Comparison of ENCODE assay signal across 1 cellular context in the genomic region with DNA sequence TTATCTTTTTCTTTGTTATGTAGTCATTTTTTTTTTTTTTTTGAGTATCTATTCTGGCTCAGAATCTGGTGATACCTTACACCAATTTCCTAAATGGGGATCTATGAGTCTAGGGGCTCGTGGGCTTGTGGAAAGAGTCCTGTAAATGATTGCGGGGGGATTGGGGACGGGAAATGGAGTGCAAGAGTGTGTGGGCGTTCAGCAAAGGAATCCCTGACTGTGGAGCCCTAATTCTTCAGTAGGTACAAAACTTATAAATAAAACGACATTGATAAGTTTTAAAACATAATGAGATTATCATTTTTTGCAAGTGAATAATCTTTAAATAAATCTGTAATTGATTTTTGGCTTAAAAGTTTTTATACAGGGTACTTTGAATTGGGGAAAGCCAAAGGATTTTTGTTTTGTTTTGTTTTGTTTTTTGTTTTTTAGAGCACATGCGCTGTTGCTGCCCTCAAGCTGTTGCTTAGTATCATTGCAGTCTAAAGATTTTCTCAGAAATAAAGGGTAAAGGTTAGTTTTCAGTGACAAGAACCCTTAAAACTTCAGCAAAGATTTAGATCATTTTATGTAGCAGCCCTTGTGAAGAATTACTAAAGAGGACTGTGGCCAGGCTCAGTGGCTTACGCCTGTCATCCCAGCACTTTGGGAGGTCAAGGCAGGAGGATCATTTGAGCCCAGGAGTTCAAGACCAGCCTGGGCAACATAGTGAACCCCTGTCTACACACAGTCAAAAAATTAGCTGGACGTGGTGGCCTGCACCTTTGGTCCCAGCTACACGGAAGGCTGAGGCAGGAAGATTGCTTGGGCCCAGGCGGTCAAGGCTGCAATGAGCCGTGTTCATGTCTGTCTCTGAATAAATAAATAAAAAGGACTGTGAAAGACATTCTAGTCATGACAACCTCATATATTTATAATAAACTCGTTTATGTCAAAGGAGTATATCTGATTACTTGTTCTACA.
TF ChIP-seq lines count a peak whose summit lies in the region.

No MANE protein-coding gene starts in this region.

TF ChIP-seq in WTC11, 78 proteins besides CTCF, POLR2A, EP300 and RAD21 (continued from another document):
- TF ChIP-seq, protein P1, sequence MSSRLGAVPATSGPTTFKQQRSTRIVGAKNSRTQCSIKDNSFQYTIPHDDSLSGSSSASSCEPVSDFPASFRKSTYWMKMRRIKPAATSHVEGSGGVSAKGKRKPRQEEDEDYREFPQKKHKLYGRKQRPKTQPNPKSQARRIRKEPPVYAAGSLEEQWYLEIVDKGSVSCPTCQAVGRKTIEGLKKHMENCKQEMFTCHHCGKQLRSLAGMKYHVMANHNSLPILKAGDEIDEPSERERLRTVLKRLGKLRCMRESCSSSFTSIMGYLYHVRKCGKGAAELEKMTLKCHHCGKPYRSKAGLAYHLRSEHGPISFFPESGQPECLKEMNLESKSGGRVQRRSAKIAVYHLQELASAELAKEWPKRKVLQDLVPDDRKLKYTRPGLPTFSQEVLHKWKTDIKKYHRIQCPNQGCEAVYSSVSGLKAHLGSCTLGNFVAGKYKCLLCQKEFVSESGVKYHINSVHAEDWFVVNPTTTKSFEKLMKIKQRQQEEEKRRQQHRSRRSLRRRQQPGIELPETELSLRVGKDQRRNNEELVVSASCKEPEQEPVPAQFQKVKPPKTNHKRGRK (CRISPR knock-in tag; IDR thresholded peaks at IDR 0.05; ENCODE audit: borderline replicate concordance), result no peak
